Comparison of ENCODE assay signal across 10 cellular contexts in the genomic region with DNA sequence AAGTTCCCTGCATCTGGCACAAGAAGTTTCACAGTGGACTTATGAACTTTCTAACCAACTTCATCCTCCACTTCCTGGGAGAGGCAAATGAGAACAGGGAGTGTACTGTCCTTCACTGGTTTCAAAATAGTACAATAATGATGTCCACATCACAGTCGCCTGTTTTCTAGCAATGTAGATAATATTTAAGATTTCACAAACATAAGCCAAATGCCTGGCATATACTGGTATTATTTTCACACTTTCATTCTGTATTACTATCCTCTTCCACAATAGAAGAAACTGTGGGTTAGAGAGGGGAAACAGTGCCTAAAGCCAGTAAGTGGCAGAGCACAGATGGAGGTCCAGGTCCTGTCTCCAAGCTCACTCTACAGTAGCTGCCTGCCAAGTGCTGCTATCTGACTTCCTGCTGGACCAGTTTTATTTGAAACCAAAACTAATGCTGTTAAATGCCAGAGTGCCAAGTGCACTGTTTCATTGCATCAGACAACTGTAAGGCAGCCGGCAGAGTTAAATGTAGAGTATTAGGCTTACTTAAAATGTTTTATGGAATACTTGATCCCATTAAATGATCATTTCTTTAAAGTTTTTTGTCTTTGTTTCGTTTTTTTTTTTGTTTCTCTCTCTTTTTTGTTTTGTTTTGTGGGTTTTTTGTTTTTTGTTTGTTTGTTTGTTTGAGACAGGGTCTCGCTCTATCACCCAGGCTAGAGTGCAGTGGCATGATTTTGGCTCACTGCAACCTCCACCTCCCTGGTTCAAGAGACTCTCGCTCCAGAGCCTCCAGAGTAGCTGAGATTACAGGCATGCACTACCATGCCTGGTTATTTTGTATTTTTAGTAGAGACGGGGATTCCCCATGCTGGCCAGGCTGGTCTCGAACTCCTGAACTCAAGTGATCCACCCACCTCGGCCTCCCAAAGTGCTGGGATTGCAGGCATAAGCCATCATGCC. TPM values are rescaled to one million over a fixed set of nuclear protein-coding genes. Genes with fewer than 3 reads are reported as not detected.
DNase-seq lines count a peak whose midpoint lies in the region; ATAC-seq and TF ChIP-seq lines count a peak whose summit lies in the region.
"Had no signal": no experiment of that assay in that cellular context is flagged by ENCODE, and none has a peak within 500 bp of the region (broad histone marks: within the 10 kb centered on the region; RNA-seq: fewer than 3 reads in every experiment).

No MANE protein-coding gene starts in this region.

- peak; percentile 63 for ATAC-seq in gastroesophageal sphincter
- peak; percentile 77 for ATAC-seq in stimulated activated memory B cell treated with anti-CD40 and anti-IgM and Interleukin-4, amounts not matched to agents 10 μg/mL and 1 μg/mL and 100 μg/mL, for 72 hours

- no peaks in the 10 kb centered on the region for H3K9me3 Mint-ChIP-seq in stimulated activated memory B cell treated with anti-CD40 and anti-IgM and Interleukin-4, amounts not matched to agents 10 μg/mL and 1 μg/mL and 100 μg/mL, for 72 hours
- H3K9me3 Mint-ChIP-seq: neural progenitor cell had no signal

- peaks cover 8% of the 10 kb centered on the region for H3K4me1 ChIP-seq in SJCRH30
- H3K4me1 ChIP-seq in gastroesophageal sphincter = peaks cover 3 to 65% (median 11%) of the 10 kb centered on the region in 3 donors
- H3K4me1 ChIP-seq: neural progenitor cell had no signal

- TF ChIP-seq CTCF in gastroesophageal sphincter (IDR thresholded peaks at IDR 0.05) = no peak

- WGBS in gastroesophageal sphincter (ENCODE audit: low coverage in 1 of 2), 2 donors = 33 to 64% methylated on average over 5 of the region's 8 CpGs

- H3K27me3 ChIP-seq in SJCRH30 (no peaks in the 10 kb centered on the region), gastroesophageal sphincter (no peaks in the 10 kb centered on the region)
- H3K27me3 ChIP-seq: neural progenitor cell had no signal

- peaks cover 22% of the 10 kb centered on the region for H3K4me1 Mint-ChIP-seq in stimulated activated memory B cell treated with anti-CD40 and anti-IgM and Interleukin-4, amounts not matched to agents 10 μg/mL and 1 μg/mL and 100 μg/mL, for 72 hours
- H3K4me1 Mint-ChIP-seq: neural progenitor cell had no signal

- H3K36me3 ChIP-seq in SJCRH30 (no peaks in the 10 kb centered on the region), gastroesophageal sphincter (no peaks in the 10 kb centered on the region)
- H3K36me3 ChIP-seq: neural progenitor cell had no signal

- H3K9me3 ChIP-seq in SJCRH30 (replicated peaks) (no peaks in the 10 kb centered on the region), gastroesophageal sphincter (no peaks in the 10 kb centered on the region)

- H3K36me3 Mint-ChIP-seq in stimulated activated memory B cell treated with anti-CD40 and anti-IgM and Interleukin-4, amounts not matched to agents 10 μg/mL and 1 μg/mL and 100 μg/mL, for 72 hours = no peaks in the 10 kb centered on the region
- H3K36me3 Mint-ChIP-seq: neural progenitor cell had no signal

- DNase-seq in HCEC 1CT (peak; percentile 39), SJCRH30 (peak; percentile 21 to 69), hippocampal formation (lab: John Stamatoyannopoulos, UW) (no peak), GM19238 (ENCODE audit: insufficient read length, low spot score) (no peak), mesenteric fat pad (ENCODE audit: low spot score) (no peak), occipital lobe (lab: John Stamatoyannopoulos, UW) (no peak)
- DNase-seq: activated gamma-delta T cell treated with Interleukin-2 at 50 U/mL for 16 hours had no signal

- H3K4me3 Mint-ChIP-seq in stimulated activated memory B cell treated with anti-CD40 and anti-IgM and Interleukin-4, amounts not matched to agents 10 μg/mL and 1 μg/mL and 100 μg/mL, for 72 hours = peak overlapping the region; percentile 61
- H3K4me3 Mint-ChIP-seq: neural progenitor cell had no signal

- no peak overlapping the region for H3K27ac ChIP-seq in SJCRH30
- H3K27ac ChIP-seq in gastroesophageal sphincter = peak overlapping the region; percentile 2 to 75 (median 62)
- H3K27ac ChIP-seq: neural progenitor cell had no signal

- H3K4me3 ChIP-seq in SJCRH30 (no peak overlapping the region), gastroesophageal sphincter (peak overlapping the region in 1 of 2 donors; percentile 19)
- H3K4me3 ChIP-seq: neural progenitor cell had no signal

- H3K27me3 Mint-ChIP-seq in stimulated activated memory B cell treated with anti-CD40 and anti-IgM and Interleukin-4, amounts not matched to agents 10 μg/mL and 1 μg/mL and 100 μg/mL, for 72 hours = no peaks in the 10 kb centered on the region

- TF ChIP-seq EP300 in gastroesophageal sphincter (IDR thresholded peaks at IDR 0.05) = no peak

- peak overlapping the region; percentile 80 for H3K27ac Mint-ChIP-seq in stimulated activated memory B cell treated with anti-CD40 and anti-IgM and Interleukin-4, amounts not matched to agents 10 μg/mL and 1 μg/mL and 100 μg/mL, for 72 hours
- H3K27ac Mint-ChIP-seq: neural progenitor cell had no signal

- no peak for TF ChIP-seq POLR2A in gastroesophageal sphincter (IDR thresholded peaks at IDR 0.05)

RNA-seq across cellular contexts. Expression of a gene that starts 15.1 kb away (rescaled TPM):
- total RNA-seq in SJCRH30 (2014; rRNA removed; shearing (Covaris generic)) = 12.5 and 16.2 TPM in 2 replicates
- total RNA-seq in gastroesophageal sphincter (10 to 100 TPM; 25.7 to 71.6 (median 56.6) TPM), mesenteric fat pad (85.9 TPM), occipital lobe (10.8 TPM)

Comparison
In these comparisons a context has a peak if more than half of its experiments do, and no peak if none do; other contexts are left out.
1. DNase-seq: peak in HCEC 1CT (single experiment) and SJCRH30 (2 of 2); none in hippocampal formation (0 of 2), GM19238 (single experiment), mesenteric fat pad (single experiment) and occipital lobe (single experiment).